9 cellular contexts compared by ENCODE assay signal in genomic region chr10:112184379-112184778, GRCh38. TPM values are rescaled to one million over a fixed set of nuclear protein-coding genes. Genes with fewer than 3 reads are reported as not detected.
DNase-seq lines count a peak whose midpoint lies in the region; ATAC-seq, FAIRE-seq and TF ChIP-seq lines count a peak whose summit lies in the region.
"Had no signal": no experiment of that assay in that cellular context is flagged by ENCODE, and none has a peak within 500 bp of the region (broad histone marks: within the 10 kb centered on the region; RNA-seq: fewer than 3 reads in every experiment).

No MANE protein-coding gene starts in this region.

- H3K36me3 ChIP-seq in HepG2 (replicated peaks in 1 of 2; ENCODE audit: control insufficient read depth in 1 of 2, insufficient read depth in 2 of 2, low read length in 2 of 2) (peaks cover 14 to 81% of the 10 kb centered on the region in 2 experiments), right lobe of liver (peaks cover 0 to 28% (median 3%) of the 10 kb centered on the region in 4 donors), astrocyte (ENCODE audit: insufficient read depth, low read length) (peaks cover 12% of the 10 kb centered on the region), mucosa of rectum (ENCODE audit: control insufficient read depth in 2 of 2, insufficient read depth in 2 of 2, low read length in 2 of 2) (peaks cover 0 to 4% of the 10 kb centered on the region in 2 donors)

- TF ChIP-seq POLR2A in HepG2 (IDR thresholded peaks at IDR 0.05; ENCODE audit: insufficient read depth in 1 of 2, low read depth in 2 of 2, low read length in 2 of 2): no peak
- no peak for TF ChIP-seq POLR2A in right lobe of liver (IDR thresholded peaks at IDR 0.05)

- TF ChIP-seq RAD21 in HepG2 (CRISPR knock-in tag; IDR thresholded peaks at IDR 0.05): no peak

- WGBS in HepG2 (ENCODE audit: low lambda C conversion rate): 58% methylated on average over 2 of the region's 2 CpGs
- WGBS in right lobe of liver (ENCODE audit: insufficient coverage, low coverage, low lambda C conversion rate, missing lambda C conversion rate): 18% methylated on average over 2 of the region's 2 CpGs

- no peaks in the 10 kb centered on the region for H3K27me3 ChIP-seq in HepG2 (ENCODE audit: control insufficient read depth in 1 of 2, insufficient read depth in 2 of 2, low read length in 2 of 2)
- no peaks in the 10 kb centered on the region for H3K27me3 ChIP-seq in right lobe of liver
- no peaks in the 10 kb centered on the region for H3K27me3 ChIP-seq in astrocyte (ENCODE audit: insufficient read depth, low read length)
- no peaks in the 10 kb centered on the region for H3K27me3 ChIP-seq in mucosa of rectum (ENCODE audit: control insufficient read depth in 2 of 2, insufficient read depth in 2 of 2, low read length in 2 of 2)

- H3K27ac Mint-ChIP-seq in astrocyte (ENCODE audit: unreplicated experiment): peak overlapping the region; percentile 71

- in situ Hi-C loops in HepG2 (cut with HindIII; ENCODE audit: extremely low pct_ligation_motif_present, low pct_unique_long_range_greater_than_20kb): no loop called here

- CTCF ChIA-PET in HepG2 (lab: Yijun Ruan, JAX; ENCODE audit: low intra/inter-chr PET ratio, low total read pairs): no interaction called here

- intact Hi-C loops in HepG2 (cut with micrococcal nuclease; ENCODE audit: unreplicated experiment) (no loop called here), right lobe of liver (cut with DNase I) (no loop called here)

- no peak overlapping the region for H3K9ac ChIP-seq in HepG2 (ENCODE audit: insufficient read depth, low read depth, low read length)
- H3K9ac ChIP-seq in astrocyte (ENCODE audit: low read length): peak overlapping the region; percentile 92
- H3K9ac ChIP-seq in mucosa of rectum (ENCODE audit: low read depth in 1 of 2, low read length in 2 of 2): peak overlapping the region; percentile 75 to 81

- peaks cover 21% of the 10 kb centered on the region for H3K9me3 ChIP-seq in HepG2 (ENCODE audit: low read length)
- H3K9me3 ChIP-seq in right lobe of liver: no peaks in the 10 kb centered on the region
- H3K9me3 ChIP-seq in astrocyte (ENCODE audit: insufficient read depth, low read depth, low read length): no peaks in the 10 kb centered on the region
- no peaks in the 10 kb centered on the region for H3K9me3 ChIP-seq in mucosa of rectum (ENCODE audit: control insufficient read depth in 2 of 2, low read length in 2 of 2)

- H3K4me1 ChIP-seq in HepG2 (ENCODE audit: insufficient read depth, low read length): peaks cover 41% of the 10 kb centered on the region
- peaks cover 0 to 86% (median 10%) of the 10 kb centered on the region in 4 donors for H3K4me1 ChIP-seq in right lobe of liver
- peaks cover 5% of the 10 kb centered on the region for H3K4me1 ChIP-seq in astrocyte (ENCODE audit: insufficient read depth, low read length)
- peaks cover 6 to 8% of the 10 kb centered on the region in 2 donors for H3K4me1 ChIP-seq in mucosa of rectum (ENCODE audit: control insufficient read depth in 2 of 2, insufficient read depth in 2 of 2, low read length in 2 of 2)

- H3K79me2 ChIP-seq in HepG2 (ENCODE audit: insufficient read depth, low read length): peaks cover 87% of the 10 kb centered on the region
- no peaks in the 10 kb centered on the region for H3K79me2 ChIP-seq in astrocyte (ENCODE audit: insufficient read depth, low read length)

- TF ChIP-seq CTCF in HepG2 (CRISPR knock-in tag; IDR thresholded peaks at IDR 0.05): no peak
- no peak for TF ChIP-seq CTCF in right lobe of liver (IDR thresholded peaks at IDR 0.05)
- TF ChIP-seq CTCF in astrocyte (IDR thresholded peaks at IDR 0.05; ENCODE audit: insufficient read depth, low read depth, low read length): no peak

- H3K27ac ChIP-seq in HepG2 (ENCODE audit: extremely low read length, insufficient read depth, low read length) (peak overlapping the region; percentile 14), right lobe of liver (no peak overlapping the region), astrocyte (ENCODE audit: low read depth, low read length) (no peak overlapping the region), mucosa of rectum (ENCODE audit: low read depth in 2 of 2, low read length in 2 of 2) (peak overlapping the region in 1 of 2 donors; percentile 86)

- H4K20me1 ChIP-seq in HepG2 (ENCODE audit: insufficient read depth, low read length): no peaks in the 10 kb centered on the region
- H4K20me1 ChIP-seq in astrocyte (ENCODE audit: insufficient read depth, low read length): no peaks in the 10 kb centered on the region

- FAIRE-seq in HepG2 (lab: Jason Lieb, UNC) (no peak), astrocyte (lab: Jason Lieb, UNC) (no peak)
- FAIRE-seq: frontal cortex had no signal

- no peak for ATAC-seq in HepG2
- no peak for ATAC-seq in right lobe of liver

- H2AFZ ChIP-seq in HepG2 (ENCODE audit: low read length) (no peak overlapping the region), astrocyte (ENCODE audit: low read depth, low read length) (peak overlapping the region; percentile 99)

- H3K4me3 Mint-ChIP-seq in astrocyte (ENCODE audit: unreplicated experiment): peak overlapping the region; percentile 86

- H3K36me3 Mint-ChIP-seq in astrocyte (ENCODE audit: low read depth, unreplicated experiment): peaks cover 2% of the 10 kb centered on the region

- DNase-seq in HepG2 (ENCODE audit: low spot score) (no peak), right lobe of liver (no peak), astrocyte (ENCODE audit: low read depth) (no peak), SW 1271 (lab: John Stamatoyannopoulos, UW) (no peak), SIG-M5 treated with dmso at 0.1 percent for 504 hours (lab: John Stamatoyannopoulos, UW; ENCODE audit: unreplicated experiment) (no peak), ureter (ENCODE audit: low spot score) (no peak), retina (no peak)

- no peaks in the 10 kb centered on the region for H3K27me3 Mint-ChIP-seq in astrocyte (ENCODE audit: low read depth, unreplicated experiment)

- peaks cover 7% of the 10 kb centered on the region for H3K9me3 Mint-ChIP-seq in astrocyte (ENCODE audit: unreplicated experiment)

- TF ChIP-seq EP300 in HepG2 (IDR thresholded peaks at IDR 0.05; ENCODE audit: low read depth in 2 of 2, low read length in 2 of 2) (no peak), HepG2 (CRISPR knock-in tag; IDR thresholded peaks at IDR 0.05; ENCODE audit: borderline replicate concordance) (no peak)

- POLR2A ChIA-PET in HepG2 (lab: Yijun Ruan, JAX): interaction anchor here (0.9 kb wide), 1 partner anchor 15 kb away, joined by 3 read pairs; no protein-coding TSS in a partner anchor

- peaks cover 4% of the 10 kb centered on the region for H3K4me1 Mint-ChIP-seq in astrocyte (ENCODE audit: low read depth, unreplicated experiment)

- no peak overlapping the region for H3K4me2 ChIP-seq in HepG2 (ENCODE audit: low read depth, low read length)
- H3K4me2 ChIP-seq in astrocyte (ENCODE audit: low read length): peak overlapping the region; percentile 95

- no TSS peak for BruUV-seq in HepG2 (replicated peaks; lab: Mats Ljungman, UMichigan)

- H3K4me3 ChIP-seq in HepG2 (replicated peaks in 1 of 3; ENCODE audit: insufficient read depth in 1 of 3, low read depth in 2 of 3, low read length in 3 of 3) (no peak overlapping the region), right lobe of liver (no peak overlapping the region), astrocyte (ENCODE audit: insufficient read depth, low read depth, low read length) (peak overlapping the region; percentile 92), mucosa of rectum (ENCODE audit: low read length in 2 of 2) (peak overlapping the region in 1 of 2 donors; percentile 89)

RNA-seq across cellular contexts. Expression of gene GPAM, which starts 0.8 kb away (rescaled TPM):
- total RNA-seq in HepG2 (2016; rRNA removed; fragmentation: Illumina TruSeq; extraction: Trizol): 130 and 140 TPM in 2 replicates
- 19.1 and 21.3 TPM in 2 replicates for total RNA-seq in HepG2 (2016; cell fraction: cytosol; rRNA removed; fragmentation: Illumina TruSeq; extraction: Trizol; ENCODE audit: low read depth)
- total RNA-seq in HepG2 (2016; cell fraction: insoluble cytoplasmic fraction; rRNA removed; fragmentation: Illumina TruSeq; extraction: Trizol): 132 and 135 TPM in 2 replicates
- 47.4 and 55.1 TPM in 2 replicates for total RNA-seq in HepG2 (2016; cell fraction: membrane; rRNA removed; fragmentation: Illumina TruSeq; extraction: Trizol)
- total RNA-seq in HepG2 (2016; cell fraction: nucleus; rRNA removed; fragmentation: Illumina TruSeq; extraction: Trizol): 251 and 257 TPM in 2 replicates
- 36.8 and 43.0 TPM in 2 replicates for polyA plus RNA-seq in HepG2 (2011; rRNA removed)
- polyA plus RNA-seq in HepG2 (2011; cell fraction: cytosol; rRNA removed): 14.4 and 28.4 TPM in 2 replicates
- 39.1 and 57.9 TPM in 2 replicates for polyA plus RNA-seq in HepG2 (2011; cell fraction: nucleus; rRNA removed)
- polyA plus RNA-seq in HepG2 (2012): 53.4 and 86.4 TPM in 2 replicates
- 5.1 and 5.7 TPM in 2 replicates for polyA plus RNA-seq in HepG2 (2016; cell fraction: cytosol; fragmentation: Illumina TruSeq; extraction: Trizol; ENCODE audit: low read depth)
- polyA plus RNA-seq in HepG2 (2016; cell fraction: insoluble cytoplasmic fraction; fragmentation: Illumina TruSeq; extraction: Trizol; ENCODE audit: low read depth): 57.8 and 65.3 TPM in 2 replicates
- 14.2 and 17.2 TPM in 2 replicates for polyA plus RNA-seq in HepG2 (2016; cell fraction: membrane; fragmentation: Illumina TruSeq; extraction: Trizol; ENCODE audit: low read depth)
- 165 and 177 TPM in 2 replicates for polyA plus RNA-seq in HepG2 (2016; cell fraction: nucleus; fragmentation: Illumina TruSeq; extraction: Trizol; ENCODE audit: insufficient read depth, low read depth)
- polyA minus RNA-seq in HepG2 (2011; rRNA and poly(A)+ RNA removed; ENCODE audit: low replicate concordance): 18.6 and 65.9 TPM in 2 replicates
- 23.7 and 35.7 TPM in 2 replicates for polyA minus RNA-seq in HepG2 (2011; cell fraction: cytosol; rRNA and poly(A)+ RNA removed)
- 174 and 229 TPM in 2 replicates for polyA minus RNA-seq in HepG2 (2011; cell fraction: nucleus; rRNA and poly(A)+ RNA removed)
- 100 to 1,000 TPM in 2 of 6 experiments, 10 to 100 TPM in 4; 78.8 to 340 (median 90.3) TPM for total RNA-seq in right lobe of liver
- 9.8 and 15.4 TPM in 2 replicates for total RNA-seq in astrocyte
- 12.7 TPM for total RNA-seq in ureter
